21 cellular contexts compared by ENCODE assay signal in the genomic region with DNA sequence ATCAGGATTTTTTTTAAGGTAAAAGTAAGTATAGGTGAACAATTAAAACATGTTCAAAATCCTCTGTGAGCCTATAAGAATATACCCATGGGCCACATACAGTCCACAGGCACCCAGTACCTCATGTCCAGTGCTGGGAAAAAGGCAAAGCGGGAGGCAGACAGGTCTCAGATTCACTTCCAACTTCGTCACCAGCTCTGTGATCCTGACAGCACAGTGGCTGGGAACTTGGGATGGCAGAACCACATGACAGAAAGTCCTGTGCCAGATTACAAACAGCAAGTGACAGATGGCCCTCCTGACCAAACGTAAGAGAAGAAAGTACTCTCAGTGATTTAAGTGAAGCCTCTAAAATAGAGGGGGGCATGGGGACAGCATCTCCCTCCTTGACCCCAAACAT. TPM values are rescaled to one million over a fixed set of nuclear protein-coding genes. Genes with fewer than 3 reads are reported as not detected.
DNase-seq lines count a peak whose midpoint lies in the region; ATAC-seq and TF ChIP-seq lines count a peak whose summit lies in the region.
"Had no signal": no experiment of that assay in that cellular context is flagged by ENCODE, and none has a peak within 500 bp of the region (broad histone marks: within the 10 kb centered on the region; RNA-seq: fewer than 3 reads in every experiment).

No MANE protein-coding gene starts in this region.

- BruUV-seq in Calu3 (replicated peaks; lab: Mats Ljungman, UMichigan) = no TSS peak

- peak overlapping the region in 4 of 5 experiments; percentile 56 to 98 (median 85) for H3K4me3 Mint-ChIP-seq in brain
- peak overlapping the region; percentile 63 for H3K4me3 Mint-ChIP-seq in glutamatergic neuron (ENCODE audit: unreplicated experiment)
- no peak overlapping the region for H3K4me3 Mint-ChIP-seq in Calu3 (ENCODE audit: low read depth, unreplicated experiment)
- H3K4me3 Mint-ChIP-seq: CD8-positive, alpha-beta memory T cell had no signal

- DNase-seq in DMS 273 (lab: John Stamatoyannopoulos, UW; ENCODE audit: unreplicated experiment) = peak; percentile 33
- no peak for DNase-seq in DMS 273 treated with DMSO at 0.1 percent for 48 hours (lab: John Stamatoyannopoulos, UW)
- peak; percentile 62 to 89 for DNase-seq in NCI-H524 (lab: John Stamatoyannopoulos, UW)
- DNase-seq in glutamatergic neuron = no peak
- no peak for DNase-seq in Calu3
- DNase-seq: BE2C; CD8-positive, alpha-beta memory T cell; NCI-H1048; NCI-H1417; NCI-H1694; NCI-H2081; NCI-H2227 treated with DMSO at 0.1 percent for 48 hours; NCI-H510A treated with DMSO at 0.1 percent for 48 hours; SIG-M5 had no signal

- H3K27me3 Mint-ChIP-seq in brain (peaks cover 23% of the 10 kb centered on the region), glutamatergic neuron (ENCODE audit: unreplicated experiment) (peaks cover 4% of the 10 kb centered on the region), Calu3 (ENCODE audit: unreplicated experiment) (peaks cover 53% of the 10 kb centered on the region)

- H3K9me3 Mint-ChIP-seq in brain (no peaks in the 10 kb centered on the region), glutamatergic neuron (ENCODE audit: unreplicated experiment) (peaks cover 12% of the 10 kb centered on the region), Calu3 (ENCODE audit: low read depth, unreplicated experiment) (no peaks in the 10 kb centered on the region)

- intact Hi-C loops in Calu3 (cut with micrococcal nuclease; ENCODE audit: unreplicated experiment) = loop anchor here (5.0 kb wide), 1 partner anchor 416 kb away; no protein-coding TSS in a partner anchor

- H3K4me1 Mint-ChIP-seq in brain = peaks cover 63% of the 10 kb centered on the region
- peaks cover 32% of the 10 kb centered on the region for H3K4me1 Mint-ChIP-seq in glutamatergic neuron (ENCODE audit: low read depth, unreplicated experiment)
- H3K4me1 Mint-ChIP-seq in Calu3 (ENCODE audit: low read depth, unreplicated experiment) = peaks cover 7% of the 10 kb centered on the region

- ATAC-seq in GM19467 (IDR thresholded peaks at IDR 0.05; ENCODE audit: unreplicated experiment) (no peak), HG03280 (IDR thresholded peaks at IDR 0.05; ENCODE audit: unreplicated experiment) (no peak)
- ATAC-seq: Panc1 had no signal

- H3K36me3 Mint-ChIP-seq in brain (peaks cover 5% of the 10 kb centered on the region), glutamatergic neuron (ENCODE audit: unreplicated experiment) (no peaks in the 10 kb centered on the region), Calu3 (ENCODE audit: insufficient read depth, unreplicated experiment) (peaks cover 6% of the 10 kb centered on the region)
- H3K36me3 Mint-ChIP-seq: CD8-positive, alpha-beta memory T cell had no signal

- CTCF ChIA-PET in Calu3 (lab: Charles Lee) = no interaction called here

- TF ChIP-seq CTCF in brain (conservative IDR thresholded peaks at IDR 0.05) (no peak), glutamatergic neuron (IDR thresholded peaks at IDR 0.05; ENCODE audit: partially characterized antibody, unreplicated experiment) (no peak), Calu3 (IDR thresholded peaks at IDR 0.05; ENCODE audit: unreplicated experiment) (no peak)

- peak overlapping the region in 4 of 5 experiments; percentile 89 to 99 (median 94) for H3K27ac Mint-ChIP-seq in brain
- H3K27ac Mint-ChIP-seq in glutamatergic neuron (ENCODE audit: unreplicated experiment) = peak overlapping the region; percentile 59
- no peak overlapping the region for H3K27ac Mint-ChIP-seq in Calu3 (ENCODE audit: unreplicated experiment)
- H3K27ac Mint-ChIP-seq: CD14-positive monocyte; CD8-positive, alpha-beta memory T cell had no signal

RNA-seq across cellular contexts. Expression of a gene that starts 5.8 kb away (rescaled TPM):
- 108 TPM for polyA plus RNA-seq in brain (ENCODE audit: insufficient read depth, low read depth, low replicate concordance)
- total RNA-seq in glutamatergic neuron (ENCODE audit: unreplicated experiment) = 54.3 TPM
- 0.37 and 0.40 TPM in 2 replicates for total RNA-seq in Calu3 (2022)
- total RNA-seq: CD8-positive, alpha-beta memory T cell; HT-29; OCI-LY7 had no signal
- polyA plus RNA-seq: CD14-positive monocyte had no signal

Comparison
In these comparisons a context has a peak if more than half of its experiments do, and no peak if none do; other contexts are left out.
1. DNase-seq: peak in DMS 273 (single experiment) and NCI-H524 (2 of 2); none in DMS 273 treated with DMSO at 0.1 percent for 48 hours (single experiment), glutamatergic neuron (single experiment) and Calu3 (single experiment).
2. RNA of a gene that starts 5.8 kb away (total RNA-seq): 54.3 TPM in glutamatergic neuron (single experiment); 0.37 to 0.40 TPM in Calu3; every median in the first group is over 10 times any median in the second.